ENCODE assay signal across 1 cellular context in genomic region chr12:11922361-11922760, GRCh38.
TF ChIP-seq lines count a peak whose summit lies in the region.

No MANE protein-coding gene starts in this region.

TF ChIP-seq in HepG2, 621 proteins besides CTCF, POLR2A, EP300 and RAD21 (continued from another document and continues in another):
- TF ChIP-seq XRCC5 (optimal IDR thresholded peaks at IDR 0.05; ENCODE audit: low read length) = peak; percentile 36
- no peak for TF ChIP-seq NCOA5 (CRISPR knock-in tag; IDR thresholded peaks at IDR 0.05)
- TF ChIP-seq CBX1 (IDR thresholded peaks at IDR 0.05; ENCODE audit: low read depth) = no peak
- no peak for TF ChIP-seq PRDM15 (CRISPR knock-in tag; IDR thresholded peaks at IDR 0.05)
- TF ChIP-seq REST (IDR thresholded peaks at IDR 0.05; ENCODE audit: borderline replicate concordance in 1 of 2, low read depth in 1 of 2, low read length in 2 of 2) = no peak
- no peak for TF ChIP-seq ZNF496 (CRISPR knock-in tag; IDR thresholded peaks at IDR 0.05; ENCODE audit: insufficient replicate concordance)
- TF ChIP-seq ZBTB21 (CRISPR knock-in tag; IDR thresholded peaks at IDR 0.05) = no peak
- TF ChIP-seq ZNF652 (CRISPR knock-in tag; IDR thresholded peaks at IDR 0.05; ENCODE audit: borderline replicate concordance, low read depth) = no peak
- TF ChIP-seq FOXC1 (CRISPR knock-in tag; IDR thresholded peaks at IDR 0.05; ENCODE audit: borderline replicate concordance) = no peak
- no peak for TF ChIP-seq POGK (CRISPR knock-in tag; conservative IDR thresholded peaks at IDR 0.05)
- no peak for TF ChIP-seq SOX6 (IDR thresholded peaks at IDR 0.05)
- TF ChIP-seq SOX6 (CRISPR knock-in tag; IDR thresholded peaks at IDR 0.05) = peak; percentile 34; the same call in 1 of the 2 replicates
- TF ChIP-seq ZFP62 (CRISPR knock-in tag; IDR thresholded peaks at IDR 0.05) = no peak
- no peak for TF ChIP-seq AFF4 (CRISPR knock-in tag; IDR thresholded peaks at IDR 0.05)
- no peak for TF ChIP-seq ZNF639 (CRISPR knock-in tag; conservative IDR thresholded peaks at IDR 0.05)
- TF ChIP-seq CREM (IDR thresholded peaks at IDR 0.05) = peak; percentile 15; the same call in 1 of the 2 replicates
- TF ChIP-seq CREM (CRISPR knock-in tag; IDR thresholded peaks at IDR 0.05) = no peak
- TF ChIP-seq ZNF800 (CRISPR knock-in tag; IDR thresholded peaks at IDR 0.05) = no peak
- no peak for TF ChIP-seq MTA3 (CRISPR knock-in tag; IDR thresholded peaks at IDR 0.05)
- TF ChIP-seq FOXP1 (IDR thresholded peaks at IDR 0.05) = no peak
- no peak for TF ChIP-seq FOXP1 (CRISPR knock-in tag; IDR thresholded peaks at IDR 0.05)
- TF ChIP-seq NR2F6 (IDR thresholded peaks at IDR 0.05) = no peak
- no peak for TF ChIP-seq NR2F6 (CRISPR knock-in tag; IDR thresholded peaks at IDR 0.05)
- no peak for TF ChIP-seq KDM3A (CRISPR knock-in tag; IDR thresholded peaks at IDR 0.05; ENCODE audit: low read depth)
- TF ChIP-seq TOPORS (CRISPR knock-in tag; IDR thresholded peaks at IDR 0.05) = no peak
- TF ChIP-seq ZUFSP (CRISPR knock-in tag; IDR thresholded peaks at IDR 0.05; ENCODE audit: borderline replicate concordance) = no peak
- TF ChIP-seq ZHX2 (IDR thresholded peaks at IDR 0.05; ENCODE audit: low read depth) = no peak
- no peak for TF ChIP-seq ZHX2 (CRISPR knock-in tag; IDR thresholded peaks at IDR 0.05; ENCODE audit: borderline replicate concordance)
- TF ChIP-seq PHF8 (CRISPR knock-in tag; IDR thresholded peaks at IDR 0.05) = no peak
- TF ChIP-seq ZNF17 (CRISPR knock-in tag; IDR thresholded peaks at IDR 0.05) = no peak
- 0 out of 2 replicates have a peak, but pooled peaks have one; percentile 19 for TF ChIP-seq ZBTB7B (CRISPR knock-in tag; IDR thresholded peaks at IDR 0.05)
